Comparison of ENCODE assay signal across 23 cellular contexts in the genomic region with DNA sequence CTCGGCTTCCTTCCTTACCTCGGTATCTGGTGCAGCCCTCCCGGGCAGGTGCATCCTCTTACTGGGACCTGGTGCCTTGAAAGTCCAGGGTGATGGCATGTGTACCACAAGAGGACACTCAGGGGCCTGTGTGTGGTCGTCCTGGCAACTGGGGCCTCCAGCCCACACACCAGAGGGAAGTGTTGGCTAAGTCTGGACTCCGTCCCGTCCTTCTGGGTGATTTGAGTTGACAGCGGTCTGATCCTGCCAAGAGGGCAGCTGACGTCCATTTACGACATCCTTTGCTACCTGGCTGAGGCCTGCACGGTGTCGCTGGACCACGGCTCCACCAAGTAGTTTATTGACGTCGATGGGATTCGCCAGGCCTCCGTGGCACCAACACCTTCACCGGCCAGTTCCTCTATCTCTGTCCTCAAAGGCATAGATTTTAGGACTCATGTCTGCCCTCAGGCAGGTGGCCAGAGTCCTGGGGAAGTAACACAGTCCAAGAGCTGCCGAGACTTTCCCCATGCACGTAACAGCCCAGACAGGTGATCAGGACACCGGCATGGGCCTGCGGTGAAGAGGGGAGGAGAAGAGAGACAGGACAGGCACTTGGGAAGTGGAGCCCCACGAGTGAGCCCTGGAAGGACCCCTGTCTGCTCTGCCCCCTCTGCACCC.
DNase-seq lines count a peak whose midpoint lies in the region; ATAC-seq and TF ChIP-seq lines count a peak whose summit lies in the region.
"Had no signal": no experiment of that assay in that cellular context is flagged by ENCODE, and none has a peak within 500 bp of the region (broad histone marks: within the 10 kb centered on the region; RNA-seq: fewer than 3 reads in every experiment).

No MANE protein-coding gene starts in this region.

- no peaks in the 10 kb centered on the region for H3K36me3 ChIP-seq in neuronal stem cell (replicated peaks in 1 of 2; ENCODE audit: control insufficient read depth in 2 of 2, insufficient read depth in 2 of 2, low read length in 2 of 2)
- H3K36me3 ChIP-seq: colonic mucosa, left lung had no signal

- WGBS in neuronal stem cell (ENCODE audit: extremely low coverage in 2 of 2, insufficient read length in 2 of 2, insufficient replicate concordance in 1 of 2), 2 donors = no CpG with 5 or more reads among the region's 22 CpGs

- H2BK12ac ChIP-seq in neuronal stem cell (ENCODE audit: low read length) = no peak overlapping the region

- no peaks in the 10 kb centered on the region for H3K79me1 ChIP-seq in neuronal stem cell (ENCODE audit: low read depth, low read length)

- peaks cover 5 to 10% (median 7%) of the 10 kb centered on the region in 3 donors for H3K27me3 Mint-ChIP-seq in CD14-positive monocyte (ENCODE audit: low read depth in 3 of 3)
- H3K27me3 Mint-ChIP-seq: activated CD4-positive, alpha-beta memory T cell treated with anti-CD3 and anti-CD28 coated beads for 36 hours; type B pancreatic cell had no signal

- ATAC-seq in HG03097 (IDR thresholded peaks at IDR 0.05; ENCODE audit: low FRiP score, unreplicated experiment) = no peak
- ATAC-seq: activated naive CD4-positive, alpha-beta T cell treated with anti-CD3 and anti-CD28 coated beads, Interleukin-2, amount 50 U/mL, for 72 hours; left lung; stimulated activated memory B cell treated with anti-CD40 and anti-IgM and Interleukin-4, amounts not matched to agents 10 μg/mL and 1 μg/mL and 100 μg/mL, for 72 hours had no signal

- no peak overlapping the region for H2AK5ac ChIP-seq in neuronal stem cell (ENCODE audit: low read depth, low read length)

- H4K91ac ChIP-seq in neuronal stem cell (ENCODE audit: low read depth, low read length, poor library complexity) = no peak overlapping the region

- H3K4me1 ChIP-seq in neuronal stem cell (ENCODE audit: control insufficient read depth in 2 of 2, insufficient read depth in 1 of 2, low read depth in 1 of 2, low read length in 2 of 2) = peaks cover 2% of the 10 kb centered on the region in 2 donors
- H3K4me1 ChIP-seq: colonic mucosa, left lung had no signal

- no peaks in the 10 kb centered on the region for H3K9me3 ChIP-seq in neuronal stem cell (replicated peaks in 1 of 2; ENCODE audit: control insufficient read depth in 2 of 2, insufficient read depth in 1 of 2, low read depth in 1 of 2, low read length in 2 of 2)
- H3K9me3 ChIP-seq: colonic mucosa, left lung had no signal

- H3K9me3 Mint-ChIP-seq in CD14-positive monocyte = peaks cover 0 to 2% (median under 1%) of the 10 kb centered on the region in 7 donors
- H3K9me3 Mint-ChIP-seq: activated CD4-positive, alpha-beta memory T cell treated with anti-CD3 and anti-CD28 coated beads for 36 hours; type B pancreatic cell had no signal

- no peak overlapping the region for H3K23ac ChIP-seq in neuronal stem cell (ENCODE audit: low read depth, low read length, poor library complexity)

- H4K8ac ChIP-seq in neuronal stem cell (ENCODE audit: low read depth, low read length) = no peak overlapping the region

- no peak overlapping the region for H2AFZ ChIP-seq in neuronal stem cell (ENCODE audit: low read length)

- TF ChIP-seq CTCF in CD14-positive monocyte (IDR thresholded peaks at IDR 0.05) (no peak), LNCaP clone FGC (IDR thresholded peaks at IDR 0.05; ENCODE audit: control insufficient read depth, extremely low read depth, insufficient read depth) (no peak)

- no peaks in the 10 kb centered on the region for H3K27me3 ChIP-seq in neuronal stem cell (ENCODE audit: control insufficient read depth in 3 of 3, insufficient read depth in 3 of 3, low read depth in 1 of 3, low read length in 3 of 3)
- H3K27me3 ChIP-seq: colonic mucosa had no signal

- peaks cover 31% of the 10 kb centered on the region for H3K4me1 Mint-ChIP-seq in CD14-positive monocyte
- H3K4me1 Mint-ChIP-seq: stimulated activated memory B cell treated with anti-CD40 and anti-IgM and Interleukin-4, amounts not matched to agents 10 μg/mL and 1 μg/mL and 100 μg/mL, for 72 hours had no signal

- H3K36me3 Mint-ChIP-seq in CD14-positive monocyte = peaks cover 0 to 2% of the 10 kb centered on the region in 2 donors
- H3K36me3 Mint-ChIP-seq: activated CD4-positive, alpha-beta memory T cell treated with anti-CD3 and anti-CD28 coated beads for 36 hours; activated naive CD4-positive, alpha-beta T cell treated with anti-CD3 and anti-CD28 coated beads, Interleukin-2, amount 50 U/mL, for 72 hours; stimulated activated memory B cell treated with anti-CD40 and anti-IgM and Interleukin-4, amounts not matched to agents 10 μg/mL and 1 μg/mL and 100 μg/mL, for 72 hours had no signal

- intact Hi-C loops in CD14-positive monocyte (cut with micrococcal nuclease) = no loop called here

- no peak overlapping the region for H2BK120ac ChIP-seq in neuronal stem cell (ENCODE audit: low read depth, low read length)

- H3K4me3 Mint-ChIP-seq in CD14-positive monocyte = no peak overlapping the region
- H3K4me3 Mint-ChIP-seq: activated CD4-positive, alpha-beta memory T cell treated with anti-CD3 and anti-CD28 coated beads for 36 hours; stimulated activated memory B cell treated with anti-CD40 and anti-IgM and Interleukin-4, amounts not matched to agents 10 μg/mL and 1 μg/mL and 100 μg/mL, for 72 hours; type B pancreatic cell had no signal

- H2BK15ac ChIP-seq in neuronal stem cell (ENCODE audit: low read length) = peak overlapping the region; percentile 45

- peak overlapping the region; percentile 75 for H3K14ac ChIP-seq in neuronal stem cell (ENCODE audit: low read length)

- H3K4ac ChIP-seq in neuronal stem cell (ENCODE audit: low read length) = no peak overlapping the region

- H3K27ac ChIP-seq in neuronal stem cell (replicated peaks; ENCODE audit: low read length) = no peak overlapping the region
- H3K27ac ChIP-seq: C4-2B, colonic mucosa, KMS-11, left lung had no signal

- no peak overlapping the region for H2BK5ac ChIP-seq in neuronal stem cell (ENCODE audit: low read length)

- DNase-seq in CD14-positive monocyte (ENCODE audit: low spot score) (peak; percentile 44), LNCaP clone FGC (ENCODE audit: low read depth) (peak; percentile 14), cerebellum (ENCODE audit: low spot score) (peak; percentile 57), neuronal stem cell (ENCODE audit: low spot score) (no peak), NCI-H2107 (lab: John Stamatoyannopoulos, UW) (no peak), NCI-H1930 (lab: John Stamatoyannopoulos, UW) (no peak)
- DNase-seq: activated CD4-positive, alpha-beta memory T cell treated with anti-CD3 and anti-CD28 coated beads for 36 hours; activated CD4-positive, CD25-positive, alpha-beta regulatory T cell treated with anti-CD3 and anti-CD28 coated beads, Interleukin-2, amount 50 U/mL, for 72 hours; colonic mucosa; DMS79 treated with DMSO at 0.1 percent for 48 hours; effector CD8-positive, alpha-beta T cell; HCEC 1CT; NCI-H146; NCI-H446 treated with DMSO at 0.1 percent for 48 hours; NCI-H82; nucleus accumbens had no signal

- no peak overlapping the region for H3K4me2 ChIP-seq in neuronal stem cell (ENCODE audit: insufficient read depth, low read length, poor library complexity, severe bottlenecking)
- H3K4me2 ChIP-seq: KMS-11 had no signal

- H3K4me3 ChIP-seq in LNCaP clone FGC (ENCODE audit: low read depth, low read length) = no peak overlapping the region
- H3K4me3 ChIP-seq in neuronal stem cell (ENCODE audit: low read length in 2 of 2) = no peak overlapping the region
- H3K4me3 ChIP-seq: colonic mucosa, left lung had no signal

- no peak overlapping the region for H3K27ac Mint-ChIP-seq in CD14-positive monocyte
- H3K27ac Mint-ChIP-seq: activated CD4-positive, alpha-beta memory T cell treated with anti-CD3 and anti-CD28 coated beads for 36 hours; activated naive CD4-positive, alpha-beta T cell treated with anti-CD3 and anti-CD28 coated beads, Interleukin-2, amount 50 U/mL, for 72 hours; stimulated activated memory B cell treated with anti-CD40 and anti-IgM and Interleukin-4, amounts not matched to agents 10 μg/mL and 1 μg/mL and 100 μg/mL, for 72 hours; type B pancreatic cell had no signal

- no peak overlapping the region for H3K9ac ChIP-seq in neuronal stem cell (ENCODE audit: low read depth, low read length, poor library complexity)
- H3K9ac ChIP-seq: KMS-11 had no signal

- peak overlapping the region; percentile 56 for H3K18ac ChIP-seq in neuronal stem cell (ENCODE audit: low read length)

Comparison
In these comparisons a context has a peak if more than half of its experiments do, and no peak if none do; other contexts are left out.
1. DNase-seq: peak in CD14-positive monocyte (single experiment), LNCaP clone FGC (single experiment) and cerebellum (single experiment); none in neuronal stem cell (single experiment), NCI-H2107 (single experiment) and NCI-H1930 (0 of 2).